ENCODE assay signal across 15 cellular contexts in genomic region chr1:1428174-1428573, GRCh38. TPM values are rescaled to one million over a fixed set of nuclear protein-coding genes. Genes with fewer than 3 reads are reported as not detected.
DNase-seq lines count a peak whose midpoint lies in the region; TF ChIP-seq lines count a peak whose summit lies in the region.
"Had no signal": no experiment of that assay in that cellular context is flagged by ENCODE, and none has a peak within 500 bp of the region (broad histone marks: within the 10 kb centered on the region; RNA-seq: fewer than 3 reads in every experiment).

No MANE protein-coding gene starts in this region.

- H3K27ac ChIP-seq in cingulate gyrus (ENCODE audit: low read depth, low read length) (peak overlapping the region; percentile 93), osteoblast (ENCODE audit: low read depth, low read length) (no peak overlapping the region)
- H3K27ac ChIP-seq: 22Rv1, KMS-11 had no signal

- DNase-seq in NCI-H82 (lab: John Stamatoyannopoulos, UW) (peak; percentile 57), NCI-H82 treated with DMSO at 0.1 percent for 48 hours (lab: John Stamatoyannopoulos, UW; ENCODE audit: unreplicated experiment) (no peak), osteoblast (ENCODE audit: insufficient read length, low spot score, missing footprints) (peak; percentile 80), DMS 273 treated with DMSO at 0.1 percent for 48 hours (lab: John Stamatoyannopoulos, UW) (no peak), NCI-H524 treated with DMSO at 0.1 percent for 48 hours (lab: John Stamatoyannopoulos, UW) (no peak)
- DNase-seq: Calu3; erythroblast; NCI-H2081 treated with DMSO at 0.1 percent for 48 hours; stimulated activated CD4-positive, alpha-beta T cell treated with anti-CD3 and anti-CD28 coated beads, Interleukin-12 subunit alpha, Interleukin-12 subunit beta, amount 100 ng/mL, for 4 hours; stimulated activated CD8-positive, alpha-beta memory T cell treated with anti-CD3 and anti-CD28 coated beads, Interleukin-4, amount 100 ng/mL, for 48 hours had no signal

- H3K79me2 ChIP-seq in osteoblast (ENCODE audit: insufficient read depth, low read length), result no peaks in the 10 kb centered on the region

- no peak overlapping the region for H3K4me3 ChIP-seq in osteoblast (ENCODE audit: insufficient read depth, low read length)

- no peak overlapping the region for H2AFZ ChIP-seq in osteoblast (ENCODE audit: low read length)

- TF ChIP-seq CTCF in osteoblast (IDR thresholded peaks at IDR 0.05; ENCODE audit: extremely low read depth, low read depth, low read length), result no peak

- no peaks in the 10 kb centered on the region for H3K36me3 ChIP-seq in osteoblast (ENCODE audit: insufficient read depth, low read length)
- H3K36me3 ChIP-seq: HAP-1 had no signal

- no peaks in the 10 kb centered on the region for H3K27me3 ChIP-seq in osteoblast (ENCODE audit: insufficient read depth, low read length)

- H4K20me1 ChIP-seq in osteoblast (ENCODE audit: insufficient read depth, low read length), result no peaks in the 10 kb centered on the region

- H3K4me1 ChIP-seq in osteoblast (ENCODE audit: insufficient read depth, low read length), result peaks cover 13% of the 10 kb centered on the region

- no peak overlapping the region for H3K4me2 ChIP-seq in osteoblast (ENCODE audit: insufficient read depth, low read length)
- H3K4me2 ChIP-seq: KMS-11 had no signal

- H3K9me3 ChIP-seq in osteoblast (ENCODE audit: low read depth, low read length), result no peaks in the 10 kb centered on the region
- H3K9me3 ChIP-seq: HAP-1 had no signal

RNA-seq across cellular contexts. Expression of gene ANKRD65, which starts 7.1 kb away (rescaled TPM):
- 1.2 and 1.8 TPM in 2 replicates for total RNA-seq in osteoblast
- total RNA-seq: Calu3, myocyte had no signal

RNA-seq across cellular contexts. Expression of gene VWA1, which starts 7.3 kb away (rescaled TPM):
- total RNA-seq in osteoblast, result 2.4 and 4.3 TPM in 2 replicates

RNA-seq across cellular contexts. Expression of gene MRPL20, which starts 21.1 kb away (rescaled TPM):
- 53.9 and 58.9 TPM in 2 replicates for total RNA-seq in osteoblast

RNA-seq across cellular contexts. Expression of gene ATAD3C, which starts 21.3 kb away (rescaled TPM):
- under 0.01 and 0.59 TPM in 2 replicates for total RNA-seq in osteoblast
- total RNA-seq: myocyte had no signal

RNA-seq across cellular contexts. Expression of gene CCNL2, which starts 29.0 kb away (rescaled TPM):
- 138 and 139 TPM in 2 replicates for total RNA-seq in osteoblast

Comparison
In these comparisons a context has a peak if more than half of its experiments do, and no peak if none do; other contexts are left out.
1. DNase-seq: peak in NCI-H82 (single experiment) and osteoblast (single experiment); none in NCI-H82 treated with DMSO at 0.1 percent for 48 hours (single experiment), DMS 273 treated with DMSO at 0.1 percent for 48 hours (single experiment) and NCI-H524 treated with DMSO at 0.1 percent for 48 hours (single experiment).